ENCODE assay signal across 26 cellular contexts in genomic region chr10:21513035-21513434, GRCh38. TPM values are rescaled to one million over a fixed set of nuclear protein-coding genes. Genes with fewer than 3 reads are reported as not detected.
DNase-seq lines count a peak whose midpoint lies in the region; ATAC-seq, FAIRE-seq and TF ChIP-seq lines count a peak whose summit lies in the region.
"Had no signal": no experiment of that assay in that cellular context is flagged by ENCODE, and none has a peak within 500 bp of the region (broad histone marks: within the 10 kb centered on the region; RNA-seq: fewer than 3 reads in every experiment).

No MANE protein-coding gene starts in this region.

- H3K36me3 Mint-ChIP-seq in endothelial cell (ENCODE audit: low read depth, unreplicated experiment) (peaks cover 16% of the 10 kb centered on the region), nephron (ENCODE audit: low read depth) (peaks cover 22% of the 10 kb centered on the region)
- H3K36me3 Mint-ChIP-seq: CD4-positive, CD25-positive, alpha-beta regulatory T cell; naive B cell had no signal

- H3K4me1 Mint-ChIP-seq in endothelial cell (ENCODE audit: unreplicated experiment), result peaks cover 58% of the 10 kb centered on the region
- H3K4me1 Mint-ChIP-seq in nephron, result peaks cover 61% of the 10 kb centered on the region

- TF ChIP-seq CTCF in endothelial cell (IDR thresholded peaks at IDR 0.05; ENCODE audit: unreplicated experiment) (no peak), nephron (IDR thresholded peaks at IDR 0.05; ENCODE audit: unreplicated experiment in 3 of 3) (no peak), tibial nerve (IDR thresholded peaks at IDR 0.05) (no peak)

- no peaks in the 10 kb centered on the region for H3K9me3 Mint-ChIP-seq in endothelial cell (ENCODE audit: unreplicated experiment)
- no peaks in the 10 kb centered on the region for H3K9me3 Mint-ChIP-seq in nephron
- H3K9me3 Mint-ChIP-seq: activated naive CD8-positive, alpha-beta T cell treated with anti-CD3 and anti-CD28 coated beads, Interleukin-2, amount 50 U/mL, for 24 hours; CD4-positive, CD25-positive, alpha-beta regulatory T cell had no signal

- peak overlapping the region; percentile 68 for H3K4me3 Mint-ChIP-seq in endothelial cell (ENCODE audit: unreplicated experiment)
- H3K4me3 Mint-ChIP-seq in nephron, result peak overlapping the region; percentile 78 to 94 (median 84)
- H3K4me3 Mint-ChIP-seq: activated naive CD8-positive, alpha-beta T cell treated with anti-CD3 and anti-CD28 coated beads, Interleukin-2, amount 50 U/mL, for 24 hours; naive B cell had no signal

- H3K27ac ChIP-seq in HUES64 (ENCODE audit: low read depth, low read length), result peak overlapping the region; percentile 20; the same call in 1 of the 2 replicates
- peak overlapping the region; percentile 24 to 94 (median 63) for H3K27ac ChIP-seq in tibial nerve
- H3K27ac ChIP-seq: breast epithelium, SJSA1, stomach, upper lobe of left lung had no signal

- H3K4me3 ChIP-seq in HUES64 (ENCODE audit: low read length) (peak overlapping the region; percentile 90), tibial nerve (no peak overlapping the region)
- H3K4me3 ChIP-seq: breast epithelium, SJSA1, stomach, upper lobe of left lung had no signal

- H3K27ac Mint-ChIP-seq in endothelial cell (ENCODE audit: unreplicated experiment), result peak overlapping the region; percentile 98
- H3K27ac Mint-ChIP-seq in nephron, result peak overlapping the region; percentile 99
- H3K27ac Mint-ChIP-seq: activated naive CD8-positive, alpha-beta T cell treated with anti-CD3 and anti-CD28 coated beads, Interleukin-2, amount 50 U/mL, for 24 hours; CD4-positive, CD25-positive, alpha-beta regulatory T cell; naive B cell had no signal

- 100% methylated on average over 1 of the region's 1 CpG for WGBS in HUES64
- WGBS in tibial nerve, 2 donors, result 49 to 71% methylated on average over 1 of the region's 1 CpG

- H3K27me3 Mint-ChIP-seq in endothelial cell (ENCODE audit: unreplicated experiment) (peaks cover 13% of the 10 kb centered on the region), nephron (ENCODE audit: low read depth) (peaks cover 4% of the 10 kb centered on the region)

- TF ChIP-seq POLR2A in tibial nerve (IDR thresholded peaks at IDR 0.05), result no peak

- no peak for ATAC-seq in HG02840 (IDR thresholded peaks at IDR 0.05; ENCODE audit: low FRiP score, unreplicated experiment)
- ATAC-seq: activated naive CD8-positive, alpha-beta T cell treated with anti-CD3 and anti-CD28 coated beads, Interleukin-2, amount 50 U/mL, for 24 hours had no signal

- DNase-seq in endothelial cell (ENCODE audit: low spot score) (no peak), tibial nerve (ENCODE audit: low spot score in 2 of 2) (no peak), NCI-H1105 (lab: John Stamatoyannopoulos, UW) (no peak), mesenteric fat pad (ENCODE audit: low spot score) (no peak), frontal cortex (ENCODE audit: low spot score in 2 of 2) (no peak)
- DNase-seq: activated gamma-delta T cell treated with Interleukin-2 at 50 U/mL for 16 hours; activated naive CD8-positive, alpha-beta T cell treated with anti-CD3 and anti-CD28 coated beads, Interleukin-2, amount 50 U/mL, for 24 hours; activated T-cell treated with anti-CD3 and anti-CD28 coated beads, Interleukin-2, amount 50 U/mL, for 1 hour; CD4-positive, CD25-positive, alpha-beta regulatory T cell; DMS153; glutamatergic neuron; IMR-90; naive B cell; NCI-H1092; NCI-H2081; NCI-H226; stimulated activated CD8-positive, alpha-beta memory T cell treated with anti-CD3 and anti-CD28 coated beads, Interleukin-4, amount 100 ng/mL, for 48 hours; stomach; upper lobe of left lung had no signal

- H3K9ac ChIP-seq in HUES64 (ENCODE audit: low read depth, low read length), result peak overlapping the region; percentile 46; the same call in 1 of the 2 replicates

- H3K9me3 ChIP-seq in HUES64 (ENCODE audit: insufficient read depth, low read depth, low read length), result no peaks in the 10 kb centered on the region
- H3K9me3 ChIP-seq in tibial nerve, result no peaks in the 10 kb centered on the region
- H3K9me3 ChIP-seq: breast epithelium, SJSA1, stomach, upper lobe of left lung had no signal

- TF ChIP-seq EP300 in tibial nerve (IDR thresholded peaks at IDR 0.05), result no peak

- FAIRE-seq in frontal cortex (lab: Jason Lieb, UNC), result no peak
- FAIRE-seq: colon had no signal

- peaks cover 54% of the 10 kb centered on the region for H3K4me1 ChIP-seq in HUES64 (ENCODE audit: insufficient read depth, low read length)
- H3K4me1 ChIP-seq in tibial nerve, result peaks cover 0 to 43% (median 4%) of the 10 kb centered on the region in 4 donors

- H3K27me3 ChIP-seq in HUES64 (ENCODE audit: insufficient read depth, low read length) (no peaks in the 10 kb centered on the region; the same call in 1 of the 2 replicates), tibial nerve (peaks cover 0 to 12% of the 10 kb centered on the region in 2 donors)
- H3K27me3 ChIP-seq: SJSA1 had no signal

- H3K36me3 ChIP-seq in HUES64 (ENCODE audit: insufficient read depth, low read length) (no peaks in the 10 kb centered on the region), tibial nerve (no peaks in the 10 kb centered on the region)
- H3K36me3 ChIP-seq: breast epithelium, SJSA1, stomach, upper lobe of left lung had no signal

RNA-seq across cellular contexts. Expression of gene SKIDA1, which starts 12.4 kb away (rescaled TPM):
- 7.8 TPM for polyA plus RNA-seq in HUES64 (2013, experiment 1 of 2)
- 13.9 TPM for polyA plus RNA-seq in HUES64 (2013, experiment 2 of 2)
- 5.9 TPM for total RNA-seq in endothelial cell (ENCODE audit: unreplicated experiment)
- total RNA-seq in tibial nerve, result 1 to 10 TPM in 3 of 4 donors, under 1 TPM in 1; 0.39 to 5.2 (median 2.3) TPM
- 0.58 TPM for total RNA-seq in mesenteric fat pad
- 11.0 TPM for total RNA-seq in frontal cortex
- total RNA-seq: T-helper 1 cell treated with Interleukin-12 subunit alpha and Interleukin-12 subunit beta and Interleukin-4 antibody, amounts not matched to agents 30 ng/mL and 1 ng/mL, for 36 hours had no signal
- polyA plus RNA-seq: CD4-positive, CD25-positive, alpha-beta regulatory T cell had no signal

RNA-seq across cellular contexts. Expression of gene MLLT10, which starts 21.0 kb away (rescaled TPM):
- polyA plus RNA-seq in HUES64 (2013, experiment 1 of 2), result 33.7 TPM
- 38.4 TPM for polyA plus RNA-seq in HUES64 (2013, experiment 2 of 2)
- 50.6 TPM for total RNA-seq in endothelial cell (ENCODE audit: unreplicated experiment)
- 10 to 100 TPM; 40.6 to 60.9 (median 47.5) TPM for total RNA-seq in tibial nerve
- total RNA-seq in mesenteric fat pad, result 42.1 TPM
- 35.9 TPM for total RNA-seq in frontal cortex
